In the genomic region with DNA sequence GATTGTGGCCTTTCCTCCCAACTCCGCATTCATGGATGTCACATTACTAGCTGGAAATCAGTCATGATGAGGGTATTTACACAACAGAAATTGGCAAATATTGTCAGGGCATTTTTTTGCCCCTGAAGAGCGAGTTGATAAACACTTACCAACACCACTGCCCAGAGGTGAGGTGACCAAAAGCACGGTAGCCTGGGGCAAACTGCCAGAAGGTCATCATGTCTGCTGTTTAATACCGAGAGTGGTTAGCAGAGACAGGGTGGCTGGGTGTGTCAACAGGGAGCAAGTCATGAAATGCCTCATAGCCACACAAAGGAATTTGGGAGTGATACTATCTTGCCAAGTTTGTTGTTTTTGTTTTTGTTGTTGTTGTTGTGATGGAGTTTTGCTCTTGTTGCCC, we compare ENCODE assay signal across 1 cellular context.
TF ChIP-seq lines count a peak whose summit lies in the region.

No MANE protein-coding gene starts in this region.

TF ChIP-seq in GM23338, 12 proteins besides CTCF, POLR2A, EP300 and RAD21 (continued from another document):
- TF ChIP-seq, protein P1, sequence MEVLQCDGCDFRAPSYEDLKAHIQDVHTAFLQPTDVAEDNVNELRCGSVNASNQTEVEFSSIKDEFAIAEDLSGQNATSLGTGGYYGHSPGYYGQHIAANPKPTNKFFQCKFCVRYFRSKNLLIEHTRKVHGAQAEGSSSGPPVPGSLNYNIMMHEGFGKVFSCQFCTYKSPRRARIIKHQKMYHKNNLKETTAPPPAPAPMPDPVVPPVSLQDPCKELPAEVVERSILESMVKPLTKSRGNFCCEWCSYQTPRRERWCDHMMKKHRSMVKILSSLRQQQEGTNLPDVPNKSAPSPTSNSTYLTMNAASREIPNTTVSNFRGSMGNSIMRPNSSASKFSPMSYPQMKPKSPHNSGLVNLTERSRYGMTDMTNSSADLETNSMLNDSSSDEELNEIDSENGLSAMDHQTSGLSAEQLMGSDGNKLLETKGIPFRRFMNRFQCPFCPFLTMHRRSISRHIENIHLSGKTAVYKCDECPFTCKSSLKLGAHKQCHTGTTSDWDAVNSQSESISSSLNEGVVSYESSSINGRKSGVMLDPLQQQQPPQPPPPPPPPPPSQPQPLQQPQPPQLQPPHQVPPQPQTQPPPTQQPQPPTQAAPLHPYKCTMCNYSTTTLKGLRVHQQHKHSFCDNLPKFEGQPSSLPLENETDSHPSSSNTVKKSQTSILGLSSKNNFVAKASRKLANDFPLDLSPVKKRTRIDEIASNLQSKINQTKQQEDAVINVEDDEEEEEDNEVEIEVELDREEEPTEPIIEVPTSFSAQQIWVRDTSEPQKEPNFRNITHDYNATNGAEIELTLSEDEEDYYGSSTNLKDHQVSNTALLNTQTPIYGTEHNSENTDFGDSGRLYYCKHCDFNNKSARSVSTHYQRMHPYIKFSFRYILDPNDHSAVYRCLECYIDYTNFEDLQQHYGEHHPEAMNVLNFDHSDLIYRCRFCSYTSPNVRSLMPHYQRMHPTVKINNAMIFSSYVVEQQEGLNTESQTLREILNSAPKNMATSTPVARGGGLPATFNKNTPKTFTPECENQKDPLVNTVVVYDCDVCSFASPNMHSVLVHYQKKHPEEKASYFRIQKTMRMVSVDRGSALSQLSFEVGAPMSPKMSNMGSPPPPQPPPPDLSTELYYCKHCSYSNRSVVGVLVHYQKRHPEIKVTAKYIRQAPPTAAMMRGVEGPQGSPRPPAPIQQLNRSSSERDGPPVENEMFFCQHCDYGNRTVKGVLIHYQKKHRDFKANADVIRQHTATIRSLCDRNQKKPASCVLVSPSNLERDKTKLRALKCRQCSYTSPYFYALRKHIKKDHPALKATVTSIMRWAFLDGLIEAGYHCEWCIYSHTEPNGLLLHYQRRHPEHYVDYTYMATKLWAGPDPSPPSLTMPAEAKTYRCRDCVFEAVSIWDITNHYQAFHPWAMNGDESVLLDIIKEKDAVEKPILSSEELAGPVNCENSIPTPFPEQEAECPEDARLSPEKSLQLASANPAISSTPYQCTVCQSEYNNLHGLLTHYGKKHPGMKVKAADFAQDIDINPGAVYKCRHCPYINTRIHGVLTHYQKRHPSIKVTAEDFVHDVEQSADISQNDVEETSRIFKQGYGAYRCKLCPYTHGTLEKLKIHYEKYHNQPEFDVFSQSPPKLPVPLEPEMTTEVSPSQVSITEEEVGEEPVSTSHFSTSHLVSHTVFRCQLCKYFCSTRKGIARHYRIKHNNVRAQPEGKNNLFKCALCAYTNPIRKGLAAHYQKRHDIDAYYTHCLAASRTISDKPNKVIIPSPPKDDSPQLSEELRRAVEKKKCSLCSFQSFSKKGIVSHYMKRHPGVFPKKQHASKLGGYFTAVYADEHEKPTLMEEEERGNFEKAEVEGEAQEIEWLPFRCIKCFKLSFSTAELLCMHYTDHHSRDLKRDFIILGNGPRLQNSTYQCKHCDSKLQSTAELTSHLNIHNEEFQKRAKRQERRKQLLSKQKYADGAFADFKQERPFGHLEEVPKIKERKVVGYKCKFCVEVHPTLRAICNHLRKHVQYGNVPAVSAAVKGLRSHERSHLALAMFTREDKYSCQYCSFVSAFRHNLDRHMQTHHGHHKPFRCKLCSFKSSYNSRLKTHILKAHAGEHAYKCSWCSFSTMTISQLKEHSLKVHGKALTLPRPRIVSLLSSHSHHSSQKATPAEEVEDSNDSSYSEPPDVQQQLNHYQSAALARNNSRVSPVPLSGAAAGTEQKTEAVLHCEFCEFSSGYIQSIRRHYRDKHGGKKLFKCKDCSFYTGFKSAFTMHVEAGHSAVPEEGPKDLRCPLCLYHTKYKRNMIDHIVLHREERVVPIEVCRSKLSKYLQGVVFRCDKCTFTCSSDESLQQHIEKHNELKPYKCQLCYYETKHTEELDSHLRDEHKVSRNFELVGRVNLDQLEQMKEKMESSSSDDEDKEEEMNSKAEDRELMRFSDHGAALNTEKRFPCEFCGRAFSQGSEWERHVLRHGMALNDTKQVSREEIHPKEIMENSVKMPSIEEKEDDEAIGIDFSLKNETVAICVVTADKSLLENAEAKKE (CRISPR knock-in tag; IDR thresholded peaks at IDR 0.05), result no peak
- TF ChIP-seq REST (IDR thresholded peaks at IDR 0.05; ENCODE audit: unreplicated experiment) (no peak), CREB1 (CRISPR knock-in tag; IDR thresholded peaks at IDR 0.05; ENCODE audit: low read depth) (no peak), JUNB (IDR thresholded peaks at IDR 0.05; ENCODE audit: unreplicated experiment) (no peak), POLR2AphosphoS5 (IDR thresholded peaks at IDR 0.05; ENCODE audit: low read depth) (no peak)
